In genomic region chr19:15210323-15210774, GRCh38 we compare ENCODE assay signal across 8 cellular contexts. TPM values are rescaled to one million over a fixed set of nuclear protein-coding genes. Genes with fewer than 3 reads are reported as not detected.
DNase-seq lines count a peak whose midpoint lies in the region; ATAC-seq and TF ChIP-seq lines count a peak whose summit lies in the region.
"Had no signal": no experiment of that assay in that cellular context is flagged by ENCODE, and none has a peak within 500 bp of the region (broad histone marks: within the 10 kb centered on the region; RNA-seq: fewer than 3 reads in every experiment).

No MANE protein-coding gene starts in this region.

- H3K9me1 ChIP-seq in IMR-90 (ENCODE audit: insufficient read depth, low read length): peaks cover 4% of the 10 kb centered on the region; the same call in 1 of the 2 replicates

- CTCF ChIA-PET in IMR-90 (lab: Yijun Ruan, JAX): interaction anchor here (0.7 kb wide), 1 partner anchor 169 kb away, joined by 3 read pairs; no protein-coding TSS in a partner anchor
- CTCF ChIA-PET in activated naive CD4-positive, alpha-beta T cell treated with anti-CD3 and anti-CD28 coated beads for 36 hours (lab: Charles Lee): interaction anchor here (0.7 kb wide), 1 partner anchor 342 kb away, joined by 3 read pairs; no protein-coding TSS in a partner anchor

- no peak for TF ChIP-seq RAD21 in IMR-90 (IDR thresholded peaks at IDR 0.05; ENCODE audit: low read length)

- 60% methylated on average over 1 of the region's 5 CpGs; no CpG with 5 or more reads in 1 of the 2 experiments for WGBS in IMR-90 (ENCODE audit: extremely low coverage in 2 of 2, insufficient read length in 1 of 2), 2 experiments
- WGBS in adrenal gland, 4 donors: 59 to 69% (median 62%) methylated on average over 5 of the region's 5 CpGs

- H3K4me3 Mint-ChIP-seq in activated naive CD4-positive, alpha-beta T cell treated with anti-CD3 and anti-CD28 coated beads for 36 hours: no peak overlapping the region

- H3K4ac ChIP-seq in IMR-90 (ENCODE audit: low read depth, low read length): peak overlapping the region; percentile 46; the same call in 1 of the 2 replicates

- peak overlapping the region; percentile 79 for H3K14ac ChIP-seq in IMR-90 (replicated peaks; ENCODE audit: low read depth, low read length)

- no peaks in the 10 kb centered on the region for H3K9me3 Mint-ChIP-seq in activated naive CD4-positive, alpha-beta T cell treated with anti-CD3 and anti-CD28 coated beads for 36 hours

- peaks cover 0 to 3% of the 10 kb centered on the region in 2 experiments; a peak in 1 of 4 replicates for H3K79me1 ChIP-seq in IMR-90 (ENCODE audit: low read depth in 1 of 2, low read length in 2 of 2)

- no peaks in the 10 kb centered on the region for H4K20me1 ChIP-seq in IMR-90 (ENCODE audit: insufficient read depth, low read length)

- H4K5ac ChIP-seq in IMR-90 (ENCODE audit: low read depth, low read length): no peak overlapping the region; the same call in 1 of the 2 replicates

- peak overlapping the region; percentile 59; the same call in 1 of the 2 replicates for H3K23ac ChIP-seq in IMR-90 (ENCODE audit: low read depth, low read length)

- H4K8ac ChIP-seq in IMR-90 (ENCODE audit: low read depth in 2 of 2, low read length in 2 of 2): peak overlapping the region; percentile 31 to 60; a peak in 1 of 4 replicates

- no peaks in the 10 kb centered on the region for H3K27me3 ChIP-seq in IMR-90 (ENCODE audit: control insufficient read depth, insufficient read depth, low read length)
- no peaks in the 10 kb centered on the region for H3K27me3 ChIP-seq in adrenal gland
- H3K27me3 ChIP-seq in uterus: no peaks in the 10 kb centered on the region
- H3K27me3 ChIP-seq: ovary had no signal

- TF ChIP-seq POLR2A in IMR-90 (IDR thresholded peaks at IDR 0.05; ENCODE audit: low read depth, low read length) (no peak), adrenal gland (IDR thresholded peaks at IDR 0.05) (no peak), uterus (IDR thresholded peaks at IDR 0.05) (no peak)

- H2AK9ac ChIP-seq in IMR-90 (replicated peaks; ENCODE audit: low read depth, low read length, poor library complexity): peak overlapping the region; percentile 44

- H4K91ac ChIP-seq in IMR-90 (ENCODE audit: insufficient read depth, low read depth, low read length): no peak overlapping the region

- no peaks in the 10 kb centered on the region for H3K36me3 ChIP-seq in IMR-90 (ENCODE audit: control insufficient read depth, insufficient read depth, low read length)
- H3K36me3 ChIP-seq in adrenal gland (replicated peaks in 1 of 2): no peaks in the 10 kb centered on the region
- no peaks in the 10 kb centered on the region for H3K36me3 ChIP-seq in uterus
- H3K36me3 ChIP-seq: ovary had no signal

- H2BK120ac ChIP-seq in IMR-90 (ENCODE audit: low read depth, low read length): no peak overlapping the region

- H2BK5ac ChIP-seq in IMR-90 (ENCODE audit: low read depth, low read length, poor library complexity, severe bottlenecking): peak overlapping the region; percentile 31

- no peak overlapping the region for H3K27ac Mint-ChIP-seq in activated naive CD4-positive, alpha-beta T cell treated with anti-CD3 and anti-CD28 coated beads for 36 hours

- H3K9me3 ChIP-seq in IMR-90 (ENCODE audit: control insufficient read depth, insufficient read depth, low read length) (no peaks in the 10 kb centered on the region), adrenal gland (replicated peaks in 1 of 3) (no peaks in the 10 kb centered on the region), uterus (no peaks in the 10 kb centered on the region)
- H3K9me3 ChIP-seq: ovary had no signal

- POLR2A ChIA-PET in IMR-90 (lab: Charles Lee; ENCODE audit: unreplicated experiment): no interaction called here

- TF ChIP-seq CTCF in IMR-90 (conservative IDR thresholded peaks at IDR 0.05; ENCODE audit: low read depth, low read length) (no peak), adrenal gland (IDR thresholded peaks at IDR 0.05) (no peak), uterus (IDR thresholded peaks at IDR 0.05) (no peak)

- no peak overlapping the region for H3K9ac ChIP-seq in IMR-90 (ENCODE audit: low read depth, low read length)

- no peaks in the 10 kb centered on the region; the same call in 1 of the 2 replicates for H3K4me1 ChIP-seq in IMR-90 (ENCODE audit: control insufficient read depth, insufficient read depth, low read length)
- H3K4me1 ChIP-seq in adrenal gland (replicated peaks in 1 of 2): no peaks in the 10 kb centered on the region
- H3K4me1 ChIP-seq in uterus: no peaks in the 10 kb centered on the region

- in situ Hi-C loops in IMR-90 (cut with MboI; ENCODE audit: low sequenced_read_pairs): no loop called here

- peaks cover 11% of the 10 kb centered on the region for H3K27me3 Mint-ChIP-seq in activated naive CD4-positive, alpha-beta T cell treated with anti-CD3 and anti-CD28 coated beads for 36 hours (ENCODE audit: low read depth)

- DNase-seq in IMR-90 (peak; percentile 59), adrenal gland (peak in 6 of 7 donors; percentile 48 to 76 (median 64)), hepatic stellate cell (ENCODE audit: low spot score) (peak; percentile 92), uterus (peak in 1 of 2 donors; percentile 56)
- DNase-seq in activated naive CD4-positive, alpha-beta T cell treated with anti-CD3 and anti-CD28 coated beads for 36 hours: no peak

- intact Hi-C loops in IMR-90 (cut with micrococcal nuclease) (no loop called here), adrenal gland (cut with DNase I) (no loop called here), uterus (cut with DNase I; ENCODE audit: low total_unique reads) (no loop called here)
- intact Hi-C loops in activated naive CD4-positive, alpha-beta T cell treated with anti-CD3 and anti-CD28 coated beads for 36 hours (cut with micrococcal nuclease): no loop called here

- no peaks in the 10 kb centered on the region for H3K4me1 Mint-ChIP-seq in activated naive CD4-positive, alpha-beta T cell treated with anti-CD3 and anti-CD28 coated beads for 36 hours (ENCODE audit: low read depth)

- no peaks in the 10 kb centered on the region for H3K36me3 Mint-ChIP-seq in activated naive CD4-positive, alpha-beta T cell treated with anti-CD3 and anti-CD28 coated beads for 36 hours (ENCODE audit: low read depth)

- no peak overlapping the region for H3K4me2 ChIP-seq in IMR-90 (ENCODE audit: low read depth, low read length)

- no peak overlapping the region for H3K27ac ChIP-seq in IMR-90 (ENCODE audit: insufficient read depth, low read length)
- peak overlapping the region in 2 of 5 donors; percentile 13 to 58 for H3K27ac ChIP-seq in adrenal gland
- H3K27ac ChIP-seq in uterus: peak overlapping the region; percentile 34 to 66
- H3K27ac ChIP-seq: ovary had no signal

- peak overlapping the region; percentile 82 for H2AFZ ChIP-seq in IMR-90 (replicated peaks; ENCODE audit: low read length, poor library complexity)

- H3K4me3 ChIP-seq in IMR-90 (ENCODE audit: insufficient read depth, low read depth, low read length) (no peak overlapping the region), adrenal gland (no peak overlapping the region), uterus (no peak overlapping the region)
- H3K4me3 ChIP-seq: ovary had no signal

- H3K18ac ChIP-seq in IMR-90 (ENCODE audit: low read depth, low read length): no peak overlapping the region

- H2BK15ac ChIP-seq in IMR-90 (ENCODE audit: low read depth, low read length): no peak overlapping the region

- peak overlapping the region; percentile 43; the same call in 1 of the 2 replicates for H2BK20ac ChIP-seq in IMR-90 (ENCODE audit: low read depth, low read length)

- dilution Hi-C loops in IMR-90 (cut with HindIII; ENCODE audit: low sequenced_read_pairs, unreplicated experiment): no loop called here

- BruUV-seq in IMR-90 (replicated peaks; lab: Mats Ljungman, UMichigan): no TSS peak

- no peak overlapping the region for H3K56ac ChIP-seq in IMR-90 (ENCODE audit: extremely low read depth, insufficient read depth, low read length)

- H2AK5ac ChIP-seq in IMR-90 (ENCODE audit: low read depth, low read length): peak overlapping the region; percentile 67

- ATAC-seq in IMR-90 (ENCODE audit: low read depth): peak; percentile 59
- ATAC-seq in HG02610 (IDR thresholded peaks at IDR 0.05; ENCODE audit: unreplicated experiment): no peak
- ATAC-seq in GM18517 (IDR thresholded peaks at IDR 0.05; ENCODE audit: unreplicated experiment): no peak

TF ChIP-seq in IMR-90, 13 proteins besides CTCF, POLR2A, EP300 and RAD21:
- TF ChIP-seq CEBPB (IDR thresholded peaks at IDR 0.05; ENCODE audit: low read depth, low read length) (peak; percentile 75), FOS (IDR thresholded peaks at IDR 0.05; ENCODE audit: low read depth, low read length) (0 out of 2 replicates have a peak, but pooled peaks have one; percentile 12), RCOR1 (IDR thresholded peaks at IDR 0.05; ENCODE audit: insufficient replicate concordance, low read length) (no peak), NFE2L2 (IDR thresholded peaks at IDR 0.05; ENCODE audit: low read depth, low read length) (peak; percentile 67), MAZ (IDR thresholded peaks at IDR 0.05; ENCODE audit: borderline replicate concordance, low read depth, low read length) (no peak)

RNA-seq across cellular contexts. Expression of gene NOTCH3, which starts 9.6 kb away (rescaled TPM):
- 5.9 and 7.2 TPM in 2 replicates for total RNA-seq in IMR-90 (2012; rRNA removed)
- polyA plus RNA-seq in IMR-90 (2012; rRNA removed): 25.1 and 29.6 TPM in 2 replicates
- polyA plus RNA-seq in IMR-90 (2012; cell fraction: cytosol; rRNA removed): 17.9 and 34.4 TPM in 2 replicates
- 19.2 and 47.3 TPM in 2 replicates for polyA plus RNA-seq in IMR-90 (2012; cell fraction: nucleus; rRNA removed; ENCODE audit: low replicate concordance)
- 10 to 100 TPM in 7 of 8 donors, 1 to 10 TPM in 1; 8.3 to 39.3 (median 17.7) TPM for total RNA-seq in adrenal gland
- 1 to 10 TPM; 3.7 to 8.9 (median 6.2) TPM for polyA plus RNA-seq in adrenal gland
- total RNA-seq in uterus: 100 to 1,000 TPM in 2 of 4 donors, 10 to 100 TPM in 1, 1 to 10 TPM in 1; 9.4 to 166 (median 96.9) TPM
- not detected for total RNA-seq in activated naive CD4-positive, alpha-beta T cell treated with anti-CD3 and anti-CD28 coated beads for 36 hours

RNA-seq across cellular contexts. Expression of gene EPHX3, which starts 21.9 kb away (rescaled TPM):
- 0.18 TPM in 1 of 2 replicates, not detected in the other for total RNA-seq in IMR-90 (2012; rRNA removed)
- 0.12 and 0.16 TPM in 2 replicates for polyA plus RNA-seq in IMR-90 (2012; rRNA removed)
- 0.08 and 0.09 TPM in 2 replicates for polyA plus RNA-seq in IMR-90 (2012; cell fraction: cytosol; rRNA removed)
- 0.78 and 1.2 TPM in 2 replicates for polyA plus RNA-seq in IMR-90 (2012; cell fraction: nucleus; rRNA removed; ENCODE audit: low replicate concordance)
- total RNA-seq in adrenal gland: 1 to 10 TPM in 1 of 8 donors, under 1 TPM in 5, not detected in 2; 0.43 to 7.5 (median 0.62) TPM
- under 1 TPM; 0.24 to 0.44 (median 0.31) TPM for polyA plus RNA-seq in adrenal gland
- under 1 TPM in 2 of 4 donors, not detected in 2; 0.35 to 0.64 TPM for total RNA-seq in uterus
- total RNA-seq in activated naive CD4-positive, alpha-beta T cell treated with anti-CD3 and anti-CD28 coated beads for 36 hours: not detected
